In genomic region chr3:9791127-9791526, GRCh38 we compare ENCODE assay signal across 10 cellular contexts. TPM values are rescaled to one million over a fixed set of nuclear protein-coding genes. Genes with fewer than 3 reads are reported as not detected.
DNase-seq lines count a peak whose midpoint lies in the region; TF ChIP-seq lines count a peak whose summit lies in the region.
"Had no signal": no experiment of that assay in that cellular context is flagged by ENCODE, and none has a peak within 500 bp of the region (broad histone marks: within the 10 kb centered on the region; RNA-seq: fewer than 3 reads in every experiment).

No MANE protein-coding gene starts in this region.

- peaks cover 49% of the 10 kb centered on the region for H3K79me2 ChIP-seq in OCI-LY3 (ENCODE audit: low read length)

- H4K20me1 ChIP-seq in OCI-LY3 (ENCODE audit: insufficient read depth, low read length): peaks cover 4% of the 10 kb centered on the region

- H3K4me3 ChIP-seq in GM12865 (ENCODE audit: low read depth, low read length) (peak overlapping the region; percentile 86), OCI-LY3 (ENCODE audit: low read length) (peak overlapping the region; percentile 92), endodermal cell (ENCODE audit: low read length) (peak overlapping the region; percentile 90), rectal smooth muscle tissue (ENCODE audit: low read length) (peak overlapping the region; percentile 3)

- 94 to 98% methylated on average over 11 of the region's 11 CpGs for WGBS in endodermal cell (ENCODE audit: insufficient coverage in 1 of 2, insufficient read length in 1 of 2), 2 experiments

- H3K36me3 ChIP-seq in OCI-LY3 (replicated peaks; ENCODE audit: low read depth, low read length): peaks cover 47% of the 10 kb centered on the region
- H3K36me3 ChIP-seq in endodermal cell (ENCODE audit: control insufficient read depth, insufficient read depth, low read length): peaks cover 53% of the 10 kb centered on the region
- H3K36me3 ChIP-seq in rectal smooth muscle tissue (ENCODE audit: control insufficient read depth, insufficient read depth, low read length): peaks cover 19% of the 10 kb centered on the region

- no peak overlapping the region for H3K27ac ChIP-seq in OCI-LY3 (ENCODE audit: low read length)
- no peak overlapping the region for H3K27ac ChIP-seq in endodermal cell (ENCODE audit: low read depth, low read length)
- H3K27ac ChIP-seq in rectal smooth muscle tissue (ENCODE audit: low read depth, low read length): peak overlapping the region; percentile 96

- H3K4me3 Mint-ChIP-seq in endodermal cell: peak overlapping the region; percentile 92

- H3K27me3 ChIP-seq in OCI-LY3 (ENCODE audit: low read depth, low read length): no peaks in the 10 kb centered on the region
- H3K27me3 ChIP-seq in endodermal cell (ENCODE audit: control insufficient read depth, insufficient read depth, low read length, poor library complexity, severe bottlenecking): no peaks in the 10 kb centered on the region
- no peaks in the 10 kb centered on the region for H3K27me3 ChIP-seq in rectal smooth muscle tissue (ENCODE audit: control insufficient read depth, insufficient read depth, low read length)

- H3K4me1 ChIP-seq in OCI-LY3 (ENCODE audit: low read length) (peaks cover 38% of the 10 kb centered on the region), endodermal cell (ENCODE audit: control insufficient read depth, insufficient read depth, low read length) (no peaks in the 10 kb centered on the region), rectal smooth muscle tissue (ENCODE audit: control insufficient read depth, insufficient read depth, low read length) (peaks cover 20% of the 10 kb centered on the region)

- no peaks in the 10 kb centered on the region for H3K27me3 Mint-ChIP-seq in endodermal cell (ENCODE audit: insufficient read depth)

- no peak for TF ChIP-seq CTCF in GM12865 (IDR thresholded peaks at IDR 0.05; ENCODE audit: insufficient read depth, low read depth, low read length, missing control alignments)
- no peak for TF ChIP-seq CTCF in OCI-LY3 (IDR thresholded peaks at IDR 0.05; ENCODE audit: low read depth, low read length)
- no peak for TF ChIP-seq CTCF in endodermal cell (conservative IDR thresholded peaks at IDR 0.05)

- no peaks in the 10 kb centered on the region for H3K9me3 ChIP-seq in OCI-LY3 (ENCODE audit: insufficient read depth, low read length)
- no peaks in the 10 kb centered on the region for H3K9me3 ChIP-seq in endodermal cell (ENCODE audit: control insufficient read depth, low read length)

- no peak overlapping the region for H3K27ac Mint-ChIP-seq in endodermal cell

- no peak for DNase-seq in GM12865 (ENCODE audit: low read depth)
- no peak for DNase-seq in endodermal cell
- no peak for DNase-seq in cerebellar nuclear complex (lab: John Stamatoyannopoulos, UW)
- DNase-seq in Kasumi-1 (lab: John Stamatoyannopoulos, UW): no peak
- no peak for DNase-seq in activated effector memory CD4-positive, alpha-beta T cell treated with anti-CD3 and anti-CD28 coated beads, Interleukin-2, amount 50 U/mL, for 16 hours
- no peak for DNase-seq in kidney tubule cell (ENCODE audit: low spot score)
- DNase-seq: activated CD8-positive, alpha-beta memory T cell treated with anti-CD3 and anti-CD28 coated beads for 24 hours; OCI-M1 had no signal

- no peak overlapping the region for H2AFZ ChIP-seq in OCI-LY3 (ENCODE audit: low read depth, low read length)

- peaks cover 11% of the 10 kb centered on the region for H3K4me1 Mint-ChIP-seq in endodermal cell

- H3K9ac ChIP-seq in OCI-LY3 (ENCODE audit: low read length): peak overlapping the region; percentile 97; the same call in 1 of the 2 replicates
- H3K9ac ChIP-seq in endodermal cell (ENCODE audit: extremely low read depth, low read length, poor library complexity, severe bottlenecking): no peak overlapping the region
- H3K9ac ChIP-seq in rectal smooth muscle tissue (ENCODE audit: low read length): no peak overlapping the region

- peak overlapping the region; percentile 97 for H3K4me2 ChIP-seq in OCI-LY3 (ENCODE audit: low read length)

- no peaks in the 10 kb centered on the region for H3K9me3 Mint-ChIP-seq in endodermal cell

- H3K36me3 Mint-ChIP-seq in endodermal cell (ENCODE audit: low read depth): peaks cover 49% of the 10 kb centered on the region

RNA-seq across cellular contexts. Expression of gene TADA3, which starts 1.1 kb away (rescaled TPM):
- 10 to 100 TPM; 52.4 to 62.0 TPM for total RNA-seq in endodermal cell
- 84.8 TPM for polyA plus RNA-seq in endodermal cell (2013, experiment 1 of 2)
- 74.3 TPM for polyA plus RNA-seq in endodermal cell (2013, experiment 2 of 2)

RNA-seq across cellular contexts. Expression of gene ARPC4, which starts 1.8 kb away (rescaled TPM):
- 100 to 1,000 TPM; 150 to 153 TPM for total RNA-seq in endodermal cell
- 114 TPM for polyA plus RNA-seq in endodermal cell (2013, experiment 1 of 2)
- polyA plus RNA-seq in endodermal cell (2013, experiment 2 of 2): 116 TPM

RNA-seq across cellular contexts. Expression of gene TTLL3, which starts 18.9 kb away (rescaled TPM):
- total RNA-seq in endodermal cell: 10 to 100 TPM; 21.6 to 35.0 TPM
- polyA plus RNA-seq in endodermal cell (2013, experiment 1 of 2): 32.0 TPM
- 27.1 TPM for polyA plus RNA-seq in endodermal cell (2013, experiment 2 of 2)

RNA-seq across cellular contexts. Expression of gene CAMK1, which starts 21.4 kb away (rescaled TPM):
- total RNA-seq in endodermal cell: 10 to 100 TPM; 10.1 to 13.3 TPM
- 13.6 TPM for polyA plus RNA-seq in endodermal cell (2013, experiment 1 of 2)
- polyA plus RNA-seq in endodermal cell (2013, experiment 2 of 2): 14.6 TPM

RNA-seq across cellular contexts. Expression of gene OGG1, which starts 41.4 kb away (rescaled TPM):
- total RNA-seq in endodermal cell: 10 to 100 TPM; 28.6 to 34.0 TPM
- 26.9 TPM for polyA plus RNA-seq in endodermal cell (2013, experiment 1 of 2)
- polyA plus RNA-seq in endodermal cell (2013, experiment 2 of 2): 28.9 TPM

Comparison
In these comparisons a context has a peak if more than half of its experiments do, and no peak if none do; other contexts are left out.
1. H3K4me3 ChIP-seq: peak in every context shown above with its lines; median percentile 92 in OCI-LY3; 90 in endodermal cell; 86 in GM12865; 3 in rectal smooth muscle tissue.